ENCODE assay signal across 1 cellular context in the genomic region with DNA sequence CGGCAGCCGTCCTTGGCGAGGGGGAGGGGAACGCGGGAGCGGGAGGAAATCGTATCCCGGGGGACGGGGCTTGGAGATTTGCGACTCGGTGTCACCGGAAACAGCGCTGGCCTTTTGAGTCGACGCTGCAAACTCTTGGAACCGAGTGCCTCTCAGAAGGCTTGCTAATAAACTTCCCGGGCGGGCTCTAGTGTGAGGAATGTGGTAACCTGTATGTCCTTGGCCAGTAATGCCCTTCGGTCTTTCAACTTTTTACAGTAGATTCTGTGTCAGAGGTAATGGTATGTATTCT.
TF ChIP-seq lines count a peak whose summit lies in the region.

No MANE protein-coding gene starts in this region.

TF ChIP-seq in GM12878, 131 proteins besides CTCF, POLR2A, EP300 and RAD21 (continued from another document):
- TF ChIP-seq, protein P1, sequence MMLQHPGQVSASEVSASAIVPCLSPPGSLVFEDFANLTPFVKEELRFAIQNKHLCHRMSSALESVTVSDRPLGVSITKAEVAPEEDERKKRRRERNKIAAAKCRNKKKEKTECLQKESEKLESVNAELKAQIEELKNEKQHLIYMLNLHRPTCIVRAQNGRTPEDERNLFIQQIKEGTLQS (IDR thresholded peaks at IDR 0.05; ENCODE audit: borderline replicate concordance, extremely low read depth, low read depth, low read length), result no peak
- TF ChIP-seq IKZF2 (IDR thresholded peaks at IDR 0.05) (peak; percentile 79 to 81; a peak in 3 of 4 replicates), GATAD2B (conservative IDR thresholded peaks at IDR 0.05; ENCODE audit: low read depth) (0 out of 2 replicates have a peak, but pooled peaks have one; percentile 10), BCL11A (IDR thresholded peaks at IDR 0.05; ENCODE audit: low read depth, low read length) (no peak), DPF2 (IDR thresholded peaks at IDR 0.05) (no peak), BHLHE40 (IDR thresholded peaks at IDR 0.05; ENCODE audit: borderline replicate concordance in 1 of 2, low read depth in 2 of 2, low read length in 1 of 2) (no peak), HDGF (IDR thresholded peaks at IDR 0.05) (no peak), SRF (IDR thresholded peaks at IDR 0.05; ENCODE audit: low read depth in 2 of 2, low read length in 2 of 2) (no peak), TAF1 (IDR thresholded peaks at IDR 0.05; ENCODE audit: borderline replicate concordance, low read depth, low read length) (no peak)
TF ChIP-seq in GM12878: peak in this region for 12.
